18 cellular contexts compared by ENCODE assay signal in the genomic region with DNA sequence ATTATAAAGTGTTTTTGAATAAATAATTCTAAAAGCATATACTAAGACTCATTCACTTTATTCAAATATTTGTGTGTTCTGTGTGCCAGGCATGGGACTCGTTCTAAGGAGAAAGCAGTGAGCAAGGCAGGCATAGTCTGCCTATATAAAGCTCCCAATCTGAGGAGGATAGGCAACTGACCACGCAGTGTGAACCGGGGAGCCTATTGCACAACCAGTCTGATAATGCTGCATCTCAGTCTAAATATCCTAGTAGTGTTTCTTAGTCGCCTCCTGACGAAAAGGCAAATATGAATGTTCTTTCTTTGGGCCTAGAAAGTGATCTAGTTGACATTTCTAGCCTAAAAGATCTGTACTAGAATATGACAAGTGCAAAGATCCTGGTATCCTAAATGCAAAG.
"Had no signal": no experiment of that assay in that cellular context is flagged by ENCODE, and none has a peak within 500 bp of the region (broad histone marks: within the 10 kb centered on the region; RNA-seq: fewer than 3 reads in every experiment).

No MANE protein-coding gene starts in this region.

- H3K4me3 Mint-ChIP-seq: activated naive CD4-positive, alpha-beta T cell treated with anti-CD3 and anti-CD28 coated beads, Interleukin-2, amount 10 ng/mL, durations not matched to agents 7 days and 5 days; central memory CD8-positive, alpha-beta T cell; mesothelial cell of epicardium; neural progenitor cell; stimulated activated naive CD8-positive, alpha-beta T cell treated with anti-CD3 and anti-CD28 coated beads, Interleukin-15, Interleukin-2, amounts not matched to agents 100 ng/mL and 50 ng/mL, for 24 hours; type B pancreatic cell had no signal

- H3K9me3 Mint-ChIP-seq: activated T-helper 2 cell treated with anti-CD3 and anti-CD28 coated beads, Interferon-gamma antibody, Interleukin-2, Interleukin-4, amounts not matched to agents 10 μg/mL and 5 μg/mL and 100 μg/mL, durations not matched to agents 14 hours and 24 hours and 36 hours; central memory CD8-positive, alpha-beta T cell; type B pancreatic cell had no signal

- H3K4me1 Mint-ChIP-seq: activated naive CD4-positive, alpha-beta T cell treated with anti-CD3 and anti-CD28 coated beads, Interleukin-2, amount 10 ng/mL, durations not matched to agents 7 days and 5 days; central memory CD8-positive, alpha-beta T cell; mesothelial cell of epicardium; neural progenitor cell had no signal

- ATAC-seq: activated CD4-positive, CD25-positive, alpha-beta regulatory T cell treated with anti-CD3 and anti-CD28 coated beads, Interleukin-2, amount 50 U/mL, for 24 hours; foreskin keratinocyte had no signal

- H3K27me3 Mint-ChIP-seq: activated naive CD4-positive, alpha-beta T cell treated with anti-CD3 and anti-CD28 coated beads, Interleukin-2, amount 10 ng/mL, durations not matched to agents 7 days and 5 days; central memory CD8-positive, alpha-beta T cell; stimulated activated naive CD8-positive, alpha-beta T cell treated with anti-CD3 and anti-CD28 coated beads, Interleukin-15, Interleukin-2, amounts not matched to agents 100 ng/mL and 50 ng/mL, for 24 hours; type B pancreatic cell had no signal

- H3K27ac Mint-ChIP-seq: activated naive CD4-positive, alpha-beta T cell treated with anti-CD3 and anti-CD28 coated beads, Interleukin-2, amount 10 ng/mL, durations not matched to agents 7 days and 5 days; activated T-helper 2 cell treated with anti-CD3 and anti-CD28 coated beads, Interferon-gamma antibody, Interleukin-2, Interleukin-4, amounts not matched to agents 10 μg/mL and 5 μg/mL and 100 μg/mL, durations not matched to agents 14 hours and 24 hours and 36 hours; mesothelial cell of epicardium; neural progenitor cell; stimulated activated naive CD8-positive, alpha-beta T cell treated with anti-CD3 and anti-CD28 coated beads, Interleukin-15, Interleukin-2, amounts not matched to agents 100 ng/mL and 50 ng/mL, for 24 hours; type B pancreatic cell had no signal

- DNase-seq: activated CD4-positive, alpha-beta T cell treated with anti-CD3 and anti-CD28 coated beads, Interleukin-2, amount 50 U/mL, for 4 hours; activated naive CD4-positive, alpha-beta T cell treated with anti-CD3 and anti-CD28 coated beads, Interleukin-2, amount 10 ng/mL, durations not matched to agents 7 days and 5 days; brain microvascular endothelial cell; cortex of kidney; effector memory CD4-positive, alpha-beta T cell; foreskin keratinocyte; glutamatergic neuron; sigmoid colon; spleen; SW 1271 had no signal

- H3K27ac ChIP-seq: brain microvascular endothelial cell, foreskin keratinocyte, neural progenitor cell, sigmoid colon, spleen, suprapubic skin had no signal
